ENCODE assay signal across 10 cellular contexts in genomic region chr3:136838641-136839555, GRCh38. TPM values are rescaled to one million over a fixed set of nuclear protein-coding genes. Genes with fewer than 3 reads are reported as not detected.
DNase-seq lines count a peak whose midpoint lies in the region; ATAC-seq, FAIRE-seq and TF ChIP-seq lines count a peak whose summit lies in the region.
"Had no signal": no experiment of that assay in that cellular context is flagged by ENCODE, and none has a peak within 500 bp of the region (broad histone marks: within the 10 kb centered on the region; RNA-seq: fewer than 3 reads in every experiment).

No MANE protein-coding gene starts in this region.

- no peak overlapping the region for H3K4me3 ChIP-seq in GM23338
- no peak overlapping the region for H3K4me3 ChIP-seq in NB4 (ENCODE audit: low read depth, low read length)
- H3K4me3 ChIP-seq in bronchial epithelial cell (ENCODE audit: low read depth, low read length) = no peak overlapping the region
- H3K4me3 ChIP-seq: neural progenitor cell had no signal

- H3K9me3 Mint-ChIP-seq in GM23338 = no peaks in the 10 kb centered on the region
- H3K9me3 Mint-ChIP-seq in neural crest cell = no peaks in the 10 kb centered on the region
- H3K9me3 Mint-ChIP-seq in stimulated activated naive B cell treated with anti-CD40 and anti-IgM and Interleukin-4, amounts not matched to agents 10 μg/mL and 1 μg/mL and 100 μg/mL, for 72 hours = no peaks in the 10 kb centered on the region

- H3K4me1 ChIP-seq in GM23338 (ENCODE audit: insufficient read depth) = peaks cover 17% of the 10 kb centered on the region; the same call in 1 of the 2 replicates
- H3K4me1 ChIP-seq: neural progenitor cell had no signal

- TF ChIP-seq CTCF in GM23338 (conservative IDR thresholded peaks at IDR 0.05; ENCODE audit: low read depth in 2 of 2) = no peak
- no peak for TF ChIP-seq CTCF in NB4 (IDR thresholded peaks at IDR 0.05; ENCODE audit: low read depth, low read length)
- no peak for TF ChIP-seq CTCF in bronchial epithelial cell (IDR thresholded peaks at IDR 0.05; ENCODE audit: insufficient read depth, low read length, severe bottlenecking)
- TF ChIP-seq CTCF in neural crest cell (conservative IDR thresholded peaks at IDR 0.05) = no peak

- peaks cover 11% of the 10 kb centered on the region for H3K27me3 Mint-ChIP-seq in GM23338 (ENCODE audit: insufficient read depth, low read depth, poor library complexity)
- no peaks in the 10 kb centered on the region for H3K27me3 Mint-ChIP-seq in neural crest cell (ENCODE audit: low read depth)
- H3K27me3 Mint-ChIP-seq in stimulated activated naive B cell treated with anti-CD40 and anti-IgM and Interleukin-4, amounts not matched to agents 10 μg/mL and 1 μg/mL and 100 μg/mL, for 72 hours = no peaks in the 10 kb centered on the region

- no peaks in the 10 kb centered on the region for H3K9me2 ChIP-seq in GM23338 (ENCODE audit: insufficient read depth)

- no peak for TF ChIP-seq POLR2A in NB4 (IDR thresholded peaks at IDR 0.05; ENCODE audit: extremely low read depth, insufficient read length)

- 0 out of 2 replicates have a peak overlapping the region, but pooled peaks have one; percentile 1 for H3K4me2 ChIP-seq in GM23338
- H3K4me2 ChIP-seq: neural progenitor cell had no signal

- no peaks in the 10 kb centered on the region for H3F3A ChIP-seq in GM23338 (replicated peaks; ENCODE audit: low read depth)

- H3K36me3 Mint-ChIP-seq in GM23338 (ENCODE audit: low read depth) (peaks cover 15% of the 10 kb centered on the region), neural crest cell (ENCODE audit: low read depth) (peaks cover 7% of the 10 kb centered on the region)
- H3K36me3 Mint-ChIP-seq in stimulated activated naive B cell treated with anti-CD40 and anti-IgM and Interleukin-4, amounts not matched to agents 10 μg/mL and 1 μg/mL and 100 μg/mL, for 72 hours = peaks cover 17 to 30% of the 10 kb centered on the region in 2 donors

- no peak for DNase-seq in GM23338 (ENCODE audit: low spot score)
- DNase-seq in NB4 (ENCODE audit: low read depth) = peak; percentile 46
- DNase-seq in bronchial epithelial cell (ENCODE audit: low read depth) = peak; percentile 65
- DNase-seq in neural crest cell (ENCODE audit: low read depth, low spot score) = no peak
- DNase-seq in MV-4-11 (lab: John Stamatoyannopoulos, UW) = no peak
- DNase-seq in stimulated activated naive B cell treated with anti-CD40 and anti-IgM and Interleukin-4, amounts not matched to agents 10 μg/mL and 1 μg/mL and 100 μg/mL, for 72 hours = no peak
- DNase-seq: NCI-H748 treated with DMSO at 0.1 percent for 48 hours had no signal

- H4K20me1 ChIP-seq in GM23338 (replicated peaks; ENCODE audit: insufficient read depth) = 0 out of 2 replicates have a peak, but pooled peaks cover 3% of the 10 kb centered on the region

- H3K79me2 ChIP-seq in GM23338 (replicated peaks; ENCODE audit: insufficient read depth) = peaks cover 23% of the 10 kb centered on the region

- H3K4me3 Mint-ChIP-seq in GM23338 (peak overlapping the region; percentile 25; the same call in 2 of the 3 replicates), neural crest cell (no peak overlapping the region)
- no peak overlapping the region for H3K4me3 Mint-ChIP-seq in stimulated activated naive B cell treated with anti-CD40 and anti-IgM and Interleukin-4, amounts not matched to agents 10 μg/mL and 1 μg/mL and 100 μg/mL, for 72 hours
- H3K4me3 Mint-ChIP-seq: neural progenitor cell had no signal

- peaks cover 40% of the 10 kb centered on the region for H3K4me1 Mint-ChIP-seq in GM23338
- peaks cover 18% of the 10 kb centered on the region for H3K4me1 Mint-ChIP-seq in neural crest cell
- H3K4me1 Mint-ChIP-seq in stimulated activated naive B cell treated with anti-CD40 and anti-IgM and Interleukin-4, amounts not matched to agents 10 μg/mL and 1 μg/mL and 100 μg/mL, for 72 hours = peaks cover 2 to 7% of the 10 kb centered on the region in 2 donors

- FAIRE-seq in bronchial epithelial cell (lab: Jason Lieb, UNC) = no peak

- no peak overlapping the region for H2AFZ ChIP-seq in GM23338
- H2AFZ ChIP-seq: neural progenitor cell had no signal

- H3K36me3 ChIP-seq in GM23338 (ENCODE audit: insufficient read depth) (no peaks in the 10 kb centered on the region), bronchial epithelial cell (ENCODE audit: control insufficient read depth, insufficient read depth, low read length) (no peaks in the 10 kb centered on the region)
- H3K36me3 ChIP-seq: neural progenitor cell had no signal

- H3K27me3 ChIP-seq in GM23338 (ENCODE audit: insufficient read depth) = no peaks in the 10 kb centered on the region
- H3K27me3 ChIP-seq in bronchial epithelial cell (ENCODE audit: control insufficient read depth, insufficient read depth, low read length) = no peaks in the 10 kb centered on the region
- H3K27me3 ChIP-seq: neural progenitor cell had no signal

- H3K27ac Mint-ChIP-seq in GM23338 (peak overlapping the region; percentile 78), neural crest cell (ENCODE audit: unreplicated experiment) (peak overlapping the region; percentile 54)
- H3K27ac Mint-ChIP-seq in stimulated activated naive B cell treated with anti-CD40 and anti-IgM and Interleukin-4, amounts not matched to agents 10 μg/mL and 1 μg/mL and 100 μg/mL, for 72 hours = no peak overlapping the region

- ATAC-seq in GM23338 (peak; percentile 52), HG02938 (IDR thresholded peaks at IDR 0.05; ENCODE audit: unreplicated experiment) (no peak), HG02798 (IDR thresholded peaks at IDR 0.05; ENCODE audit: poor library complexity, unreplicated experiment) (no peak)
- ATAC-seq in stimulated activated naive B cell treated with anti-CD40 and anti-IgM and Interleukin-4, amounts not matched to agents 10 μg/mL and 1 μg/mL and 100 μg/mL, for 72 hours (replicated peaks) = no peak

- H3K27ac ChIP-seq in GM23338 (ENCODE audit: low read depth) = no peak overlapping the region
- H3K27ac ChIP-seq: neural progenitor cell had no signal

TF ChIP-seq in GM23338, 12 proteins besides CTCF, POLR2A, EP300 and RAD21 (continues in another document):
- TF ChIP-seq EZH2 (IDR thresholded peaks at IDR 0.05; ENCODE audit: low read depth, unreplicated experiment) (no peak), ZNF331 (CRISPR knock-in tag; IDR thresholded peaks at IDR 0.05; ENCODE audit: low read depth) (no peak), EZH2phosphoT487 (IDR thresholded peaks at IDR 0.05; ENCODE audit: unreplicated experiment) (no peak), ETS1 (IDR thresholded peaks at IDR 0.05) (no peak), CREB1 (CRISPR knock-in tag; IDR thresholded peaks at IDR 0.05; ENCODE audit: low read depth) (no peak)

RNA-seq across cellular contexts. Expression of gene SLC35G2, which starts 20.0 kb away (rescaled TPM):
- 3.3 and 8.8 TPM in 2 replicates for total RNA-seq in GM23338 (2014; rRNA removed; shearing (Covaris generic))
- 6.0 and 6.8 TPM in 2 replicates for polyA plus RNA-seq in GM23338 (2016; fragmentation: Nextera tagmentation; extraction: Ambion mirVana)
- 2.1 and 2.9 TPM in 2 replicates for total RNA-seq in bronchial epithelial cell
- 5.8 and 6.0 TPM in 2 replicates for total RNA-seq in neural crest cell

RNA-seq across cellular contexts. Expression of gene NCK1, which starts 23.1 kb away (rescaled TPM):
- 27.1 and 28.4 TPM in 2 replicates for total RNA-seq in GM23338 (2014; rRNA removed; shearing (Covaris generic))
- 18.6 and 28.7 TPM in 2 replicates for polyA plus RNA-seq in GM23338 (2016; fragmentation: Nextera tagmentation; extraction: Ambion mirVana)
- total RNA-seq in bronchial epithelial cell (74.4 and 81.6 TPM in 2 replicates), neural crest cell (24.9 and 33.0 TPM in 2 replicates)

Comparison
In these comparisons a context has a peak if more than half of its experiments do, and no peak if none do; other contexts are left out.
1. DNase-seq: peak in NB4 (single experiment) and bronchial epithelial cell (single experiment); none in GM23338 (single experiment), neural crest cell (single experiment), MV-4-11 (single experiment) and stimulated activated naive B cell treated with anti-CD40 and anti-IgM and Interleukin-4, amounts not matched to agents 10 μg/mL and 1 μg/mL and 100 μg/mL, for 72 hours (single experiment).